ENCODE assay signal across 1 cellular context in genomic region chr17:17670701-17671319, GRCh38.
A peak's percentile ranks its signal among the peaks of the same experiment; 100 is the strongest.
TF ChIP-seq lines count a peak whose summit lies in the region.

No MANE protein-coding gene starts in this region.

TF ChIP-seq in HepG2, 621 proteins besides CTCF, POLR2A, EP300 and RAD21 (continued from another document):
- no peak for TF ChIP-seq GRHL1 (CRISPR knock-in tag; conservative IDR thresholded peaks at IDR 0.05)
- no peak for TF ChIP-seq TEF (CRISPR knock-in tag; IDR thresholded peaks at IDR 0.05)
- TF ChIP-seq RNF2 (conservative IDR thresholded peaks at IDR 0.05; ENCODE audit: low read depth), result no peak
- TF ChIP-seq ZNF430 (CRISPR knock-in tag; IDR thresholded peaks at IDR 0.05), result no peak
- TF ChIP-seq FOXP4 (CRISPR knock-in tag; IDR thresholded peaks at IDR 0.05), result no peak
- TF ChIP-seq MAF1 (CRISPR knock-in tag; IDR thresholded peaks at IDR 0.05; ENCODE audit: borderline replicate concordance), result no peak
- TF ChIP-seq ZBTB10 (CRISPR knock-in tag; IDR thresholded peaks at IDR 0.05; ENCODE audit: borderline replicate concordance), result no peak
- no peak for TF ChIP-seq LCORL (IDR thresholded peaks at IDR 0.05)
- no peak for TF ChIP-seq LCORL (CRISPR knock-in tag; IDR thresholded peaks at IDR 0.05)
- no peak for TF ChIP-seq ZNF674 (CRISPR knock-in tag; IDR thresholded peaks at IDR 0.05; ENCODE audit: low read depth)
- TF ChIP-seq ZNF18 (CRISPR knock-in tag; IDR thresholded peaks at IDR 0.05; ENCODE audit: insufficient replicate concordance), result no peak
- peak; percentile 47; the same call in 1 of the 2 replicates for TF ChIP-seq KDM1A (CRISPR knock-in tag; IDR thresholded peaks at IDR 0.05)
- peak; percentile 66; the same call in 1 of the 2 replicates for TF ChIP-seq SOX5 (CRISPR knock-in tag; IDR thresholded peaks at IDR 0.05; ENCODE audit: borderline replicate concordance)
- no peak for TF ChIP-seq SAFB2 (CRISPR knock-in tag; IDR thresholded peaks at IDR 0.05; ENCODE audit: borderline replicate concordance, low read depth)
- TF ChIP-seq RARG (CRISPR knock-in tag; IDR thresholded peaks at IDR 0.05; ENCODE audit: low read depth), result no peak
- TF ChIP-seq ZNF780A (CRISPR knock-in tag; IDR thresholded peaks at IDR 0.05), result no peak
- no peak for TF ChIP-seq SSRP1 (CRISPR knock-in tag; IDR thresholded peaks at IDR 0.05)
- no peak for TF ChIP-seq MAFG (CRISPR knock-in tag; IDR thresholded peaks at IDR 0.05)
- TF ChIP-seq ISX (CRISPR knock-in tag; conservative IDR thresholded peaks at IDR 0.05), result no peak
